20 cellular contexts compared by ENCODE assay signal in the genomic region with DNA sequence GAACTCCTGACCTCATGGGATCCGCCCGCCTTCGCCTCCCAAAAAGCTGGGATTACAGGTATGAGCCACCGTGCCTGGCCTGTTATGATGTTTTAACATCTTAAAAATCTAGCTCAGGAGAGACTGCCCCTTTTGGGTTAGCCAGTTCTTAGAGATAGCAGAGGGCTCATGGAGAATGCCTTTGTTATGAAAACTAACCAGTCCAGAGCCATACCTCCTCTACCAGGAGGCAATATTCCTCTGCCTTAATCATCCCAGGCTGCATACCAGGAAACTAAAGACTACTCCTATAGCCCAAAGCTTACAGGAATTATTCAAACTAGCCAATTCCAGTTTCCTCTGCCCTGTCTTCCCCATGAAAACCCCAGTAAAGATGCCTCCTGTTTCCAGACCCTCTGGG.
"Had no signal": no experiment of that assay in that cellular context is flagged by ENCODE, and none has a peak within 500 bp of the region (broad histone marks: within the 10 kb centered on the region; RNA-seq: fewer than 3 reads in every experiment).

No MANE protein-coding gene starts in this region.

- H3K4me1 Mint-ChIP-seq: activated CD4-positive, alpha-beta memory T cell treated with anti-CD3 and anti-CD28 coated beads, Interleukin-2, amount 10 ng/mL, durations not matched to agents 7 days and 5 days; activated CD8-positive, alpha-beta memory T cell treated with anti-CD3 and anti-CD28 coated beads, Interleukin-2, amount 10 ng/mL, durations not matched to agents 7 days and 5 days; activated naive CD8-positive, alpha-beta T cell treated with anti-CD3 and anti-CD28 coated beads for 36 hours had no signal

- H3K36me3 ChIP-seq: esophagus muscularis mucosa had no signal

- H3K27me3 Mint-ChIP-seq: activated CD4-positive, alpha-beta memory T cell treated with anti-CD3 and anti-CD28 coated beads, Interleukin-2, amount 10 ng/mL, durations not matched to agents 7 days and 5 days; activated CD8-positive, alpha-beta memory T cell treated with anti-CD3 and anti-CD28 coated beads, Interleukin-2, amount 10 ng/mL, durations not matched to agents 7 days and 5 days; activated naive CD8-positive, alpha-beta T cell treated with anti-CD3 and anti-CD28 coated beads for 36 hours; activated T-helper 17 cell treated with anti-CD3 and anti-CD28 coated beads, Interleukin-2, amount 50 U/mL, for 72 hours; naive thymus-derived CD4-positive, alpha-beta T cell had no signal

- H3K9me3 ChIP-seq: body of pancreas, esophagus muscularis mucosa, neutrophil had no signal

- H3K79me2 ChIP-seq: parathyroid adenoma had no signal

- H3K36me3 Mint-ChIP-seq: activated naive CD8-positive, alpha-beta T cell treated with anti-CD3 and anti-CD28 coated beads for 36 hours had no signal

- H3K27me3 ChIP-seq: body of pancreas, esophagus muscularis mucosa, neutrophil had no signal

- H3K27ac Mint-ChIP-seq: activated CD4-positive, alpha-beta memory T cell treated with anti-CD3 and anti-CD28 coated beads, Interleukin-2, amount 10 ng/mL, durations not matched to agents 7 days and 5 days; activated CD8-positive, alpha-beta memory T cell treated with anti-CD3 and anti-CD28 coated beads, Interleukin-2, amount 10 ng/mL, durations not matched to agents 7 days and 5 days; activated naive CD8-positive, alpha-beta T cell treated with anti-CD3 and anti-CD28 coated beads for 36 hours; activated T-helper 17 cell treated with anti-CD3 and anti-CD28 coated beads, Interleukin-2, amount 50 U/mL, for 72 hours; naive thymus-derived CD4-positive, alpha-beta T cell; T-helper 2 cell treated with Interferon-gamma antibody and Interleukin-4, amounts not matched to agents 5 μg/mL and 100 μg/mL, for 36 hours had no signal

- H3K4me3 ChIP-seq: body of pancreas, esophagus muscularis mucosa had no signal

- H3K4me3 Mint-ChIP-seq: activated CD4-positive, alpha-beta memory T cell treated with anti-CD3 and anti-CD28 coated beads, Interleukin-2, amount 10 ng/mL, durations not matched to agents 7 days and 5 days; activated CD8-positive, alpha-beta memory T cell treated with anti-CD3 and anti-CD28 coated beads, Interleukin-2, amount 10 ng/mL, durations not matched to agents 7 days and 5 days; activated naive CD8-positive, alpha-beta T cell treated with anti-CD3 and anti-CD28 coated beads for 36 hours; activated T-helper 17 cell treated with anti-CD3 and anti-CD28 coated beads, Interleukin-2, amount 50 U/mL, for 72 hours; naive thymus-derived CD4-positive, alpha-beta T cell; T-helper 2 cell treated with Interferon-gamma antibody and Interleukin-4, amounts not matched to agents 5 μg/mL and 100 μg/mL, for 36 hours had no signal

- H3K9ac ChIP-seq: parathyroid adenoma had no signal

- ATAC-seq: activated CD8-positive, alpha-beta memory T cell treated with anti-CD3 and anti-CD28 coated beads, Interleukin-2, amount 10 ng/mL, durations not matched to agents 7 days and 5 days; activated T-helper 17 cell treated with anti-CD3 and anti-CD28 coated beads, Interleukin-2, amount 50 U/mL, for 72 hours; body of pancreas; left ventricle myocardium superior; naive thymus-derived CD4-positive, alpha-beta T cell had no signal

- H3K27ac ChIP-seq: body of pancreas, esophagus muscularis mucosa, neutrophil, parathyroid adenoma had no signal

- H3K9me3 Mint-ChIP-seq: activated naive CD8-positive, alpha-beta T cell treated with anti-CD3 and anti-CD28 coated beads for 36 hours; activated T-helper 17 cell treated with anti-CD3 and anti-CD28 coated beads, Interleukin-2, amount 50 U/mL, for 72 hours; T-helper 2 cell treated with Interferon-gamma antibody and Interleukin-4, amounts not matched to agents 5 μg/mL and 100 μg/mL, for 36 hours had no signal

- H2AFZ ChIP-seq: parathyroid adenoma had no signal

- H3K4me1 ChIP-seq: body of pancreas, esophagus muscularis mucosa, parathyroid adenoma had no signal

- DNase-seq: activated CD4-positive, alpha-beta memory T cell treated with anti-CD3 and anti-CD28 coated beads, Interleukin-2, amount 10 ng/mL, durations not matched to agents 7 days and 5 days; activated CD4-positive, alpha-beta T cell treated with anti-CD3 and anti-CD28 coated beads for 48 hours; activated CD4-positive, CD25-positive, alpha-beta regulatory T cell; activated CD8-positive, alpha-beta memory T cell treated with anti-CD3 and anti-CD28 coated beads, Interleukin-2, amount 10 ng/mL, durations not matched to agents 7 days and 5 days; activated naive CD4-positive, alpha-beta T cell; activated naive CD8-positive, alpha-beta T cell treated with anti-CD3 and anti-CD28 coated beads for 36 hours; amygdala; body of pancreas; dermis blood vessel endothelial cell; effector memory CD4-positive, alpha-beta T cell; kidney; left ventricle myocardium superior; naive thymus-derived CD4-positive, alpha-beta T cell; stimulated activated CD8-positive, alpha-beta memory T cell treated with anti-CD3 and anti-CD28 coated beads, Interleukin-4, amount 100 ng/mL, for 48 hours; stimulated activated naive CD4-positive, alpha-beta T cell had no signal
